Comparison of ENCODE assay signal across 23 cellular contexts in genomic region chr17:67217446-67217845, GRCh38.
"Had no signal": no experiment of that assay in that cellular context is flagged by ENCODE, and none has a peak within 500 bp of the region (broad histone marks: within the 10 kb centered on the region; RNA-seq: fewer than 3 reads in every experiment).

No MANE protein-coding gene starts in this region.

- H3K27ac Mint-ChIP-seq: naive B cell; nephron progenitor cell; stimulated activated memory B cell treated with anti-CD40 and anti-IgM and Interleukin-4, amounts not matched to agents 10 μg/mL and 1 μg/mL and 100 μg/mL, for 72 hours; stimulated activated naive CD8-positive, alpha-beta T cell treated with anti-CD3 and anti-CD28 coated beads, Interleukin-15, Interleukin-2, amounts not matched to agents 100 ng/mL and 50 ng/mL, for 24 hours had no signal

- DNase-seq: effector memory CD4-positive, alpha-beta T cell; glutamatergic neuron; kidney; left cardiac atrium; left ventricle myocardium inferior; mesenchymal stem cell; naive B cell; nephron progenitor cell; retina; right lobe of liver; stimulated activated CD4-positive, alpha-beta T cell treated with anti-CD3 and anti-CD28 coated beads, Interleukin-15, amount 100 ng/mL, for 24 hours; stimulated activated CD4-positive, alpha-beta T cell treated with anti-CD3 and anti-CD28 coated beads, Interleukin-1b, Interleukin-23, amount 100 ng/mL, for 48 hours; stimulated activated CD4-positive, alpha-beta T cell treated with anti-CD3 and anti-CD28 coated beads, Interleukin-4, amount 100 ng/mL, for 24 hours; tibial artery; upper lobe of left lung had no signal

- ATAC-seq: gastroesophageal sphincter; left cardiac atrium; stimulated activated memory B cell treated with anti-CD40 and anti-IgM and Interleukin-4, amounts not matched to agents 10 μg/mL and 1 μg/mL and 100 μg/mL, for 72 hours had no signal

- H3K4me3 ChIP-seq: esophagus muscularis mucosa, gastroesophageal sphincter, left ventricle myocardium inferior, lung, prostate gland, right lobe of liver, tibial artery, upper lobe of left lung, vagina had no signal

- H3K4me3 Mint-ChIP-seq: naive B cell; nephron progenitor cell; stimulated activated memory B cell treated with anti-CD40 and anti-IgM and Interleukin-4, amounts not matched to agents 10 μg/mL and 1 μg/mL and 100 μg/mL, for 72 hours; stimulated activated naive CD8-positive, alpha-beta T cell treated with anti-CD3 and anti-CD28 coated beads, Interleukin-15, Interleukin-2, amounts not matched to agents 100 ng/mL and 50 ng/mL, for 24 hours had no signal

- H3K9me3 Mint-ChIP-seq: naive B cell; nephron progenitor cell; stimulated activated memory B cell treated with anti-CD40 and anti-IgM and Interleukin-4, amounts not matched to agents 10 μg/mL and 1 μg/mL and 100 μg/mL, for 72 hours; stimulated activated naive CD8-positive, alpha-beta T cell treated with anti-CD3 and anti-CD28 coated beads, Interleukin-15, Interleukin-2, amounts not matched to agents 100 ng/mL and 50 ng/mL, for 24 hours had no signal

- H3K27me3 Mint-ChIP-seq: naive B cell; stimulated activated memory B cell treated with anti-CD40 and anti-IgM and Interleukin-4, amounts not matched to agents 10 μg/mL and 1 μg/mL and 100 μg/mL, for 72 hours; stimulated activated naive CD8-positive, alpha-beta T cell treated with anti-CD3 and anti-CD28 coated beads, Interleukin-15, Interleukin-2, amounts not matched to agents 100 ng/mL and 50 ng/mL, for 24 hours had no signal

- FAIRE-seq: endometrium, kidney had no signal
